Comparison of ENCODE assay signal across 8 cellular contexts in genomic region chr14:34498684-34499412, GRCh38. TPM values are rescaled to one million over a fixed set of nuclear protein-coding genes. Genes with fewer than 3 reads are reported as not detected.
DNase-seq lines count a peak whose midpoint lies in the region; ATAC-seq, FAIRE-seq and TF ChIP-seq lines count a peak whose summit lies in the region.

No MANE protein-coding gene starts in this region.

- TF ChIP-seq RAD21 in K562 (CRISPR knock-in tag; conservative IDR thresholded peaks at IDR 0.05 in 1 of 2, IDR thresholded peaks at IDR 0.05 in 1 of 2), result peak in 1 of 2 experiments; percentile 52; a peak in 2 of 4 replicates

- no peak for TF ChIP-seq EP300 in K562 (IDR thresholded peaks at IDR 0.05; ENCODE audit: low read length)

- no peaks in the 10 kb centered on the region for H3K9me3 Mint-ChIP-seq in neural progenitor cell

- no TSS peak for BruUV-seq in A673 (replicated peaks; lab: Mats Ljungman, UMichigan)
- no TSS peak for BruUV-seq in K562 (replicated peaks; lab: Mats Ljungman, UMichigan)

- peak; percentile 76 for TF ChIP-seq CTCF in A673 (conservative IDR thresholded peaks at IDR 0.05; ENCODE audit: low read depth, low read length)
- TF ChIP-seq CTCF in K562 (IDR thresholded peaks at IDR 0.05 in 2 of 3, conservative IDR thresholded peaks at IDR 0.05 in 1 of 3; ENCODE audit: insufficient read depth in 2 of 3, low read depth in 1 of 3, low read length in 3 of 3), result peak; percentile 26 to 38 (median 31); a peak in 3 of 6 replicates
- peak; percentile 47 for TF ChIP-seq CTCF in neural progenitor cell (IDR thresholded peaks at IDR 0.05)

- H3K9ac ChIP-seq in K562 (ENCODE audit: insufficient read depth in 1 of 2, low read depth in 2 of 2, low read length in 2 of 2), result no peak overlapping the region
- H3K9ac ChIP-seq in neural progenitor cell, result no peak overlapping the region

- H3K27me3 ChIP-seq in A673 (replicated peaks; ENCODE audit: insufficient read depth, low read depth, low read length, poor library complexity) (no peaks in the 10 kb centered on the region), K562 (ENCODE audit: control insufficient read depth in 2 of 2, insufficient read depth in 2 of 2, low read length in 2 of 2) (no peaks in the 10 kb centered on the region), neural progenitor cell (no peaks in the 10 kb centered on the region)

- H3K27me3 Mint-ChIP-seq in neural progenitor cell (ENCODE audit: insufficient read depth, low read depth), result peaks cover 3% of the 10 kb centered on the region

- CTCF ChIA-PET in A673 (lab: Charles Lee), result interaction anchor here (0.6 to 1.5 kb wide), 4 partner anchors 167 to 963 kb away, joined by 3 to 12 read pairs (median 5); no protein-coding TSS in a partner anchor
- CTCF ChIA-PET in K562 (lab: Yijun Ruan, JAX; ENCODE audit: low intra/inter-chr PET ratio), result no interaction called here

- no peaks in the 10 kb centered on the region for H3K36me3 ChIP-seq in A673 (ENCODE audit: insufficient read depth, low read length, poor library complexity, severe bottlenecking)
- H3K36me3 ChIP-seq in K562 (ENCODE audit: control insufficient read depth, insufficient read depth, low read length), result no peaks in the 10 kb centered on the region
- no peaks in the 10 kb centered on the region for H3K36me3 ChIP-seq in neural progenitor cell

- peak overlapping the region; percentile 38 for H3K4me3 Mint-ChIP-seq in neural progenitor cell

- 69% methylated on average over 6 of the region's 6 CpGs for WGBS in K562 (ENCODE audit: insufficient coverage, low coverage, missing lambda C conversion rate)

- H3K79me2 ChIP-seq in K562 (ENCODE audit: control insufficient read depth, insufficient read depth, low read length) (no peaks in the 10 kb centered on the region), neural progenitor cell (ENCODE audit: low read depth) (no peaks in the 10 kb centered on the region)

- no peak for FAIRE-seq in K562 (lab: Jason Lieb, UNC)

- DNase-seq in A673 (ENCODE audit: low spot score), result peak; percentile 63
- DNase-seq in NCI-H2107 (lab: John Stamatoyannopoulos, UW), result peak; percentile 13
- no peak for DNase-seq in K562 (ENCODE audit: extremely low read depth in 1 of 4, low spot score in 3 of 4)
- DNase-seq in neural progenitor cell (ENCODE audit: low spot score), result peak; percentile 36
- no peak for DNase-seq in 8988T

- H3K27ac Mint-ChIP-seq in neural progenitor cell, result no peak overlapping the region

- H3F3A ChIP-seq in neural progenitor cell (ENCODE audit: low read depth), result no peaks in the 10 kb centered on the region

- POLR2A ChIA-PET in A673 (lab: Charles Lee; ENCODE audit: low non-redundant PET), result no interaction called here
- POLR2A ChIA-PET in K562 (lab: Yijun Ruan, JAX), result no interaction called here

- no peaks in the 10 kb centered on the region for H3K9me1 ChIP-seq in K562 (ENCODE audit: control insufficient read depth, insufficient read depth, low read length)

- in situ Hi-C loops in K562 (cut with MboI), result no loop called here

- ATAC-seq in GM18907 (IDR thresholded peaks at IDR 0.05; ENCODE audit: unreplicated experiment) (peak; percentile 52), K562 (peak; percentile 22; the same call in 1 of the 3 replicates), HG03432 (IDR thresholded peaks at IDR 0.05; ENCODE audit: unreplicated experiment) (no peak)
- ATAC-seq in activated CD4-positive, CD25-positive, alpha-beta regulatory T cell treated with anti-CD3 and anti-CD28 coated beads, Interleukin-2, amount 50 U/mL, for 24 hours, result no peak

- H3K4me1 ChIP-seq in A673 (ENCODE audit: insufficient read depth, low read length, poor library complexity, severe bottlenecking) (peaks cover 9% of the 10 kb centered on the region), K562 (replicated peaks in 1 of 2; ENCODE audit: control insufficient read depth in 2 of 2, insufficient read depth in 2 of 2, low read length in 2 of 2) (peaks cover 0 to 14% of the 10 kb centered on the region in 2 experiments; a peak in 3 of 5 replicates), neural progenitor cell (peaks cover 9% of the 10 kb centered on the region)

- H2AFZ ChIP-seq in K562 (ENCODE audit: low read depth, low read length), result no peak overlapping the region
- no peak overlapping the region for H2AFZ ChIP-seq in neural progenitor cell (replicated peaks)

- H3K9me3 ChIP-seq in A673 (ENCODE audit: low read depth, low read length, poor library complexity, severe bottlenecking), result no peaks in the 10 kb centered on the region
- H3K9me3 ChIP-seq in K562 (replicated peaks; ENCODE audit: control insufficient read depth, insufficient read depth, low read depth, low read length), result no peaks in the 10 kb centered on the region
- no peaks in the 10 kb centered on the region for H3K9me3 ChIP-seq in neural progenitor cell (ENCODE audit: low read depth)

- no peak for TF ChIP-seq POLR2A in K562 (conservative IDR thresholded peaks at IDR 0.05)

- H4K20me1 ChIP-seq in K562 (replicated peaks; ENCODE audit: control insufficient read depth, insufficient read depth, low read length) (no peaks in the 10 kb centered on the region), neural progenitor cell (ENCODE audit: low read depth) (no peaks in the 10 kb centered on the region)

- H3K4me1 Mint-ChIP-seq in neural progenitor cell, result peaks cover 26% of the 10 kb centered on the region

- H3K36me3 Mint-ChIP-seq in neural progenitor cell, result no peaks in the 10 kb centered on the region

- H3K4me2 ChIP-seq in K562 (ENCODE audit: insufficient read depth, low read length) (no peak overlapping the region), neural progenitor cell (no peak overlapping the region)

- H3K27ac ChIP-seq in A673 (ENCODE audit: low read depth, low read length, poor library complexity, severe bottlenecking) (no peak overlapping the region), K562 (ENCODE audit: extremely low read depth, low read depth, low read length) (no peak overlapping the region), neural progenitor cell (no peak overlapping the region)

- intact Hi-C loops in A673 (cut with micrococcal nuclease; ENCODE audit: unreplicated experiment), result loop anchor here (2.0 kb wide), 2 partner anchors 168 to 176 kb away; no protein-coding TSS in a partner anchor
- intact Hi-C loops in K562 (cut with micrococcal nuclease), result loop anchor here (2.0 to 5.0 kb wide), 2 partner anchors 37 to 168 kb away; partner anchors contain the start of gene SPTSSA

- no peak overlapping the region for H3K4me3 ChIP-seq in A673 (ENCODE audit: low read depth, low read length, poor library complexity, severe bottlenecking)
- no peak overlapping the region for H3K4me3 ChIP-seq in K562
- H3K4me3 ChIP-seq in neural progenitor cell, result no peak overlapping the region

TF ChIP-seq in K562, 482 proteins besides CTCF, POLR2A, EP300 and RAD21 (continues in another document):
- TF ChIP-seq ZBED1 (IDR thresholded peaks at IDR 0.05) (no peak), GTF2E2 (tag; IDR thresholded peaks at IDR 0.05) (no peak), USF2 (CRISPR knock-in tag; IDR thresholded peaks at IDR 0.05) (no peak), CREBBP (IDR thresholded peaks at IDR 0.05; ENCODE audit: low read depth, low read length) (no peak)

RNA-seq across cellular contexts. Expression of gene SPTSSA, which starts 36.8 kb away (rescaled TPM):
- total RNA-seq in A673 (2021), result 20.2 and 20.9 TPM in 2 replicates
- total RNA-seq in K562 (2011; cell fraction: chromatin; rRNA removed; ENCODE audit: low replicate concordance), result 4.0 and 11.1 TPM in 2 replicates
- 5.8 and 5.9 TPM in 2 replicates for total RNA-seq in K562 (2011; cell fraction: nucleolus; rRNA removed)
- total RNA-seq in K562 (2011; cell fraction: nucleoplasm; rRNA removed), result 8.5 and 14.4 TPM in 2 replicates
- total RNA-seq in K562 (2014; rRNA removed), result 6.8 and 9.6 TPM in 2 replicates
- total RNA-seq in K562 (2014; rRNA removed; fragmentation: Illumina TruSeq; extraction: Trizol), result 21.0 and 25.0 TPM in 2 replicates
- 17.1 and 18.4 TPM in 2 replicates for total RNA-seq in K562 (2015; rRNA removed; fragmentation: Illumina TruSeq; extraction: Trizol)
- 15.6 and 17.2 TPM in 2 replicates for total RNA-seq in K562 (2021)
- 24.2 and 28.3 TPM in 2 replicates for polyA plus RNA-seq in K562 (2011; rRNA removed)
- 25.5 and 33.2 TPM in 2 replicates for polyA plus RNA-seq in K562 (2011; cell fraction: cytosol; rRNA removed)
- polyA plus RNA-seq in K562 (2011; cell fraction: nucleus; rRNA removed), result 6.9 and 8.4 TPM in 2 replicates
- 18.4 and 29.0 TPM in 2 replicates for polyA plus RNA-seq in K562 (2012)
- polyA plus RNA-seq in K562 (2014; fragmentation: Illumina TruSeq; extraction: Trizol), result 25.4 and 35.7 TPM in 2 replicates
- 10 to 100 TPM; 22.0 to 26.9 TPM for polyA plus RNA-seq in K562 (2014; fragmentation: Nextera tagmentation; extraction: Ambion mirVana)
- 19.7 and 24.6 TPM in 2 replicates for polyA plus RNA-seq in K562 (2014; rRNA removed)
- polyA minus RNA-seq in K562 (2011; rRNA and poly(A)+ RNA removed), result 10.8 and 11.2 TPM in 2 replicates
- polyA minus RNA-seq in K562 (2011; cell fraction: cytosol; rRNA and poly(A)+ RNA removed), result 6.6 and 7.7 TPM in 2 replicates
- 2.2 and 4.0 TPM in 2 replicates for polyA minus RNA-seq in K562 (2011; cell fraction: nucleus; rRNA and poly(A)+ RNA removed)
- 22.1 and 43.0 TPM in 2 replicates for total RNA-seq in neural progenitor cell (ENCODE audit: low replicate concordance)

RNA-seq across cellular contexts. Expression of gene EAPP, which starts 40.7 kb away (rescaled TPM):
- 33.1 and 34.6 TPM in 2 replicates for total RNA-seq in A673 (2021)
- total RNA-seq in K562 (2011; cell fraction: chromatin; rRNA removed; ENCODE audit: low replicate concordance), result 13.9 and 14.3 TPM in 2 replicates
- 12.5 and 14.7 TPM in 2 replicates for total RNA-seq in K562 (2011; cell fraction: nucleolus; rRNA removed)
- 8.8 and 17.0 TPM in 2 replicates for total RNA-seq in K562 (2011; cell fraction: nucleoplasm; rRNA removed)
- 26.6 and 28.6 TPM in 2 replicates for total RNA-seq in K562 (2014; rRNA removed)
- 30.5 and 35.0 TPM in 2 replicates for total RNA-seq in K562 (2014; rRNA removed; fragmentation: Illumina TruSeq; extraction: Trizol)
- 27.0 and 28.0 TPM in 2 replicates for total RNA-seq in K562 (2015; rRNA removed; fragmentation: Illumina TruSeq; extraction: Trizol)
- 18.1 and 19.0 TPM in 2 replicates for total RNA-seq in K562 (2021)
- polyA plus RNA-seq in K562 (2011; rRNA removed), result 23.5 and 30.3 TPM in 2 replicates
- polyA plus RNA-seq in K562 (2011; cell fraction: cytosol; rRNA removed), result 5.0 and 11.1 TPM in 2 replicates
- 5.7 and 8.4 TPM in 2 replicates for polyA plus RNA-seq in K562 (2011; cell fraction: nucleus; rRNA removed)
- polyA plus RNA-seq in K562 (2012), result 19.5 and 19.7 TPM in 2 replicates
- 32.3 and 35.5 TPM in 2 replicates for polyA plus RNA-seq in K562 (2014; fragmentation: Illumina TruSeq; extraction: Trizol)
- polyA plus RNA-seq in K562 (2014; fragmentation: Nextera tagmentation; extraction: Ambion mirVana), result 10 to 100 TPM; 64.1 to 67.6 TPM
- polyA plus RNA-seq in K562 (2014; rRNA removed), result 24.4 and 25.2 TPM in 2 replicates
- polyA minus RNA-seq in K562 (2011; rRNA and poly(A)+ RNA removed), result 28.6 and 29.1 TPM in 2 replicates
- polyA minus RNA-seq in K562 (2011; cell fraction: cytosol; rRNA and poly(A)+ RNA removed), result 14.0 and 15.1 TPM in 2 replicates
- 8.0 and 9.4 TPM in 2 replicates for polyA minus RNA-seq in K562 (2011; cell fraction: nucleus; rRNA and poly(A)+ RNA removed)
- 51.4 and 79.6 TPM in 2 replicates for total RNA-seq in neural progenitor cell (ENCODE audit: low replicate concordance)

Comparison
In these comparisons a context has a peak if more than half of its experiments do, and no peak if none do; other contexts are left out.
1. DNase-seq: peak in A673 (single experiment), NCI-H2107 (single experiment) and neural progenitor cell (single experiment); none in K562 (0 of 4) and 8988T (single experiment).
2. ATAC-seq: peak in GM18907 (single experiment) and K562 (single experiment); none in HG03432 (single experiment) and activated CD4-positive, CD25-positive, alpha-beta regulatory T cell treated with anti-CD3 and anti-CD28 coated beads, Interleukin-2, amount 50 U/mL, for 24 hours (0 of 2).
3. Peak in every context shown above with its lines, with median percentiles within 50 percentile points of each other: CTCF ChIP-seq.